7 cellular contexts compared by ENCODE assay signal in genomic region chr20:5282561-5282960, GRCh38. TPM values are rescaled to one million over a fixed set of nuclear protein-coding genes. Genes with fewer than 3 reads are reported as not detected.
"Had no signal": no experiment of that assay in that cellular context is flagged by ENCODE, and none has a peak within 500 bp of the region (broad histone marks: within the 10 kb centered on the region; RNA-seq: fewer than 3 reads in every experiment).

No MANE protein-coding gene starts in this region.

- ATAC-seq: GM23338, HepG2 had no signal

- H3K4me2 ChIP-seq: GM23338 had no signal

- H3K36me3 Mint-ChIP-seq: IgD-negative memory B cell had no signal

- H2AFZ ChIP-seq: GM23338 had no signal

- H3K4me3 Mint-ChIP-seq: GM23338, H9, IgD-negative memory B cell had no signal

- H3K27ac Mint-ChIP-seq: GM23338, H9, IgD-negative memory B cell had no signal

- H3K4me1 Mint-ChIP-seq: GM23338, IgD-negative memory B cell had no signal

- H3K4me3 ChIP-seq: GM23338 had no signal

- DNase-seq: H9, HCEC 1CT, KBM-7 had no signal

RNA-seq across cellular contexts. Expression of gene PROKR2, which starts 34.2 kb away (rescaled TPM):
- total RNA-seq: HepG2, HT-29 had no signal
- polyA plus RNA-seq: HepG2, IgD-negative memory B cell had no signal
